ENCODE assay signal across 1 cellular context in genomic region chr12:10362828-10363664, GRCh38.
TF ChIP-seq lines count a peak whose summit lies in the region.

No MANE protein-coding gene starts in this region.

TF ChIP-seq in K562, 482 proteins besides CTCF, POLR2A, EP300 and RAD21 (continues in another document):
- TF ChIP-seq TRIM24 (IDR thresholded peaks at IDR 0.05) = peak; percentile 56 to 58
- TF ChIP-seq ZNF384 (IDR thresholded peaks at IDR 0.05; ENCODE audit: low read depth, low read length) = peak; percentile 84
- no peak; the same call in 1 of the 2 replicates for TF ChIP-seq ESRRA (IDR thresholded peaks at IDR 0.05; ENCODE audit: borderline replicate concordance, low read depth)
- TF ChIP-seq CEBPB (tag; IDR thresholded peaks at IDR 0.05) = 0 out of 2 replicates have a peak, but pooled peaks have one; percentile 25
- no peak for TF ChIP-seq ZNF445 (CRISPR knock-in tag; IDR thresholded peaks at IDR 0.05; ENCODE audit: low read depth)
- TF ChIP-seq DPF2 (IDR thresholded peaks at IDR 0.05) = peak; percentile 87
- TF ChIP-seq TAF9B (IDR thresholded peaks at IDR 0.05; ENCODE audit: partially characterized antibody) = peak; percentile 70
- TF ChIP-seq ZBTB8A (IDR thresholded peaks at IDR 0.05; ENCODE audit: partially characterized antibody) = no peak
- no peak for TF ChIP-seq ZNF79 (CRISPR knock-in tag; IDR thresholded peaks at IDR 0.05; ENCODE audit: low read depth)
- TF ChIP-seq MBD2 (IDR thresholded peaks at IDR 0.05; ENCODE audit: borderline replicate concordance, low read depth) = 0 out of 2 replicates have a peak, but pooled peaks have one; percentile 28
- TF ChIP-seq TBL1XR1 (IDR thresholded peaks at IDR 0.05; ENCODE audit: low read length in 2 of 2) = peak in 1 of 2 experiments; percentile 56; a peak in 1 of 4 replicates
- TF ChIP-seq RFX1 (IDR thresholded peaks at IDR 0.05) = no peak
- TF ChIP-seq ZNF444 (CRISPR knock-in tag; IDR thresholded peaks at IDR 0.05) = no peak
- TF ChIP-seq ZC3H11A (IDR thresholded peaks at IDR 0.05; ENCODE audit: low read depth, low read length) = no peak
- TF ChIP-seq, protein P1, sequence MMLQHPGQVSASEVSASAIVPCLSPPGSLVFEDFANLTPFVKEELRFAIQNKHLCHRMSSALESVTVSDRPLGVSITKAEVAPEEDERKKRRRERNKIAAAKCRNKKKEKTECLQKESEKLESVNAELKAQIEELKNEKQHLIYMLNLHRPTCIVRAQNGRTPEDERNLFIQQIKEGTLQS (IDR thresholded peaks at IDR 0.05) = peak; percentile 90
- TF ChIP-seq, protein P1 (CRISPR knock-in tag; conservative IDR thresholded peaks at IDR 0.05) = no peak
- no peak for TF ChIP-seq ZBTB9 (CRISPR knock-in tag; IDR thresholded peaks at IDR 0.05)
- TF ChIP-seq ZKSCAN8 (CRISPR knock-in tag; IDR thresholded peaks at IDR 0.05) = peak; percentile 95
- no peak for TF ChIP-seq RNF219 (CRISPR knock-in tag; IDR thresholded peaks at IDR 0.05)
- TF ChIP-seq ZNF583 (CRISPR knock-in tag; IDR thresholded peaks at IDR 0.05) = no peak
- peak; percentile 90 for TF ChIP-seq FOXM1 (IDR thresholded peaks at IDR 0.05; ENCODE audit: low read depth)
- no peak for TF ChIP-seq FOXM1 (CRISPR knock-in tag; IDR thresholded peaks at IDR 0.05; ENCODE audit: low read depth)
- no peak for TF ChIP-seq MYNN (IDR thresholded peaks at IDR 0.05)
- TF ChIP-seq MYNN (CRISPR knock-in tag; IDR thresholded peaks at IDR 0.05) = no peak
- TF ChIP-seq ZNF174 (CRISPR knock-in tag; IDR thresholded peaks at IDR 0.05) = no peak
- no peak for TF ChIP-seq E2F4 (CRISPR knock-in tag; IDR thresholded peaks at IDR 0.05; ENCODE audit: low read depth)
- TF ChIP-seq RUNX1 (IDR thresholded peaks at IDR 0.05; ENCODE audit: low read depth) = no peak
- TF ChIP-seq, protein P2, sequence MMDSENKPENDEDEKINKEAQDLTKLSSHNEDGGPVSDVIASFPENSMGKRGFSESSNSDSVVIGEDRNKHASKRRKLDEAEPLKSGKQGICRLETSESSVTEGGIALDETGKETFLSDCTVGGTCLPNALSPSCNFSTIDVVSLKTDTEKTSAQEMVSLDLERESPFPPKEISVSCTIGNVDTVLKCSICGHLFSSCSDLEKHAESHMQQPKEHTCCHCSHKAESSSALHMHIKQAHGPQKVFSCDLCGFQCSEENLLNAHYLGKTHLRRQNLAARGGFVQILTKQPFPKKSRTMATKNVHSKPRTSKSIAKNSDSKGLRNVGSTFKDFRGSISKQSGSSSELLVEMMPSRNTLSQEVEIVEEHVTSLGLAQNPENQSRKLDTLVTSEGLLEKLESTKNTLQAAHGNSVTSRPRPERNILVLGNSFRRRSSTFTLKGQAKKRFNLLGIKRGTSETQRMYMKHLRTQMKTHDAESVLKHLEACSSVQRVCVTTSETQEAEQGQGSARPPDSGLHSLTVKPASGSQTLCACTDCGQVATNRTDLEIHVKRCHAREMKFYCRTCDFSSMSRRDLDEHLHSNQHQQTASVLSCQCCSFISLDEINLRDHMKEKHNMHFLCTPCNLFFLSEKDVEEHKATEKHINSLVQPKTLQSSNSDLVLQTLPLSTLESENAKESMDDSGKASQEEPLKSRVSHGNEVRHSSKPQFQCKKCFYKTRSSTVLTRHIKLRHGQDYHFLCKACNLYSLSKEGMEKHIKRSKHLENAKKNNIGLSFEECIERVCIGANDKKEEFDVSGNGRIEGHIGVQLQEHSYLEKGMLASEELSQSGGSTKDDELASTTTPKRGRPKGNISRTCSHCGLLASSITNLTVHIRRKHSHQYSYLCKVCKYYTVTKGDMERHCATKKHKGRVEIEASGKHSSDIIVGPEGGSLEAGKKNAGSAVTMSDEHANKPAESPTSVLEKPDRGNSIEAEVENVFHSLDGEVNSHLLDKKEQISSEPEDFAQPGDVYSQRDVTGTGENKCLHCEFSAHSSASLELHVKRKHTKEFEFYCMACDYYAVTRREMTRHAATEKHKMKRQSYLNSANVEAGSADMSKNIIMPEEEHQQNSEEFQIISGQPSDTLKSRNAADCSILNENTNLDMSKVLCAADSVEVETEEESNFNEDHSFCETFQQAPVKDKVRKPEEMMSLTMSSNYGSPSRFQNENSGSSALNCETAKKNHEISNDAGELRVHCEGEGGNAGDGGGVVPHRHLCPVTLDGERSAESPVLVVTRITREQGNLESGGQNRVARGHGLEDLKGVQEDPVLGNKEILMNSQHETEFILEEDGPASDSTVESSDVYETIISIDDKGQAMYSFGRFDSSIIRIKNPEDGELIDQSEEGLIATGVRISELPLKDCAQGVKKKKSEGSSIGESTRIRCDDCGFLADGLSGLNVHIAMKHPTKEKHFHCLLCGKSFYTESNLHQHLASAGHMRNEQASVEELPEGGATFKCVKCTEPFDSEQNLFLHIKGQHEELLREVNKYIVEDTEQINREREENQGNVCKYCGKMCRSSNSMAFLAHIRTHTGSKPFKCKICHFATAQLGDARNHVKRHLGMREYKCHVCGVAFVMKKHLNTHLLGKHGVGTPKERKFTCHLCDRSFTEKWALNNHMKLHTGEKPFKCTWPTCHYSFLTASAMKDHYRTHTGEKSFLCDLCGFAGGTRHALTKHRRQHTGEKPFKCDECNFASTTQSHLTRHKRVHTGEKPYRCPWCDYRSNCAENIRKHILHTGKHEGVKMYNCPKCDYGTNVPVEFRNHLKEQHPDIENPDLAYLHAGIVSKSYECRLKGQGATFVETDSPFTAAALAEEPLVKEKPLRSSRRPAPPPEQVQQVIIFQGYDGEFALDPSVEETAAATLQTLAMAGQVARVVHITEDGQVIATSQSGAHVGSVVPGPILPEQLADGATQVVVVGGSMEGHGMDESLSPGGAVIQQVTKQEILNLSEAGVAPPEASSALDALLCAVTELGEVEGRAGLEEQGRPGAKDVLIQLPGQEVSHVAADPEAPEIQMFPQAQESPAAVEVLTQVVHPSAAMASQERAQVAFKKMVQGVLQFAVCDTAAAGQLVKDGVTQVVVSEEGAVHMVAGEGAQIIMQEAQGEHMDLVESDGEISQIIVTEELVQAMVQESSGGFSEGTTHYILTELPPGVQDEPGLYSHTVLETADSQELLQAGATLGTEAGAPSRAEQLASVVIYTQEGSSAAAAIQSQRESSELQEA (IDR thresholded peaks at IDR 0.05; ENCODE audit: low read depth) = no peak
- TF ChIP-seq ETV6 (IDR thresholded peaks at IDR 0.05; ENCODE audit: borderline replicate concordance in 1 of 2, low read depth in 2 of 2, low read length in 1 of 2) = no peak
- TF ChIP-seq ETV6 (CRISPR knock-in tag; IDR thresholded peaks at IDR 0.05; ENCODE audit: borderline replicate concordance) = no peak
- TF ChIP-seq CEBPZ (IDR thresholded peaks at IDR 0.05; ENCODE audit: borderline replicate concordance, low read depth, low read length) = no peak
- TF ChIP-seq NR2F6 (CRISPR knock-in tag; IDR thresholded peaks at IDR 0.05) = no peak
- no peak for TF ChIP-seq PPARD (CRISPR knock-in tag; IDR thresholded peaks at IDR 0.05)
- TF ChIP-seq, protein P3, sequence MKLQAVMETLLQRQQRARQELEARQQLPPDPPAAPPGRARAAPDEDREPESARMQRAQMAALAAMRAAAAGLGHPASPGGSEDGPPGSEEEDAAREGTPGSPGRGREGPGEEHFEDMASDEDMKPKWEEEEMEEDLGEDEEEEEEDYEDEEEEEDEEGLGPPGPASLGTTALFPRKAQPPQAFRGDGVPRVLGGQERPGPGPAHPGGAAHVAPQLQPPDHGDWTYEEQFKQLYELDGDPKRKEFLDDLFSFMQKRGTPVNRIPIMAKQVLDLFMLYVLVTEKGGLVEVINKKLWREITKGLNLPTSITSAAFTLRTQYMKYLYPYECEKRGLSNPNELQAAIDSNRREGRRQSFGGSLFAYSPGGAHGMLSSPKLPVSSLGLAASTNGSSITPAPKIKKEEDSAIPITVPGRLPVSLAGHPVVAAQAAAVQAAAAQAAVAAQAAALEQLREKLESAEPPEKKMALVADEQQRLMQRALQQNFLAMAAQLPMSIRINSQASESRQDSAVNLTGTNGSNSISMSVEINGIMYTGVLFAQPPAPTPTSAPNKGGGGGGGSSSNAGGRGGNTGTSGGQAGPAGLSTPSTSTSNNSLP (IDR thresholded peaks at IDR 0.05; ENCODE audit: borderline replicate concordance, low read depth, low read length) = no peak
- TF ChIP-seq TAL1 (IDR thresholded peaks at IDR 0.05) = peak; percentile 84
- peak; percentile 80 for TF ChIP-seq PRDM10 (IDR thresholded peaks at IDR 0.05; ENCODE audit: partially characterized antibody)
